Comparison of ENCODE assay signal across 9 cellular contexts in genomic region chr22:37079668-37080171, GRCh38. TPM values are rescaled to one million over a fixed set of nuclear protein-coding genes. Genes with fewer than 3 reads are reported as not detected.
DNase-seq lines count a peak whose midpoint lies in the region; ATAC-seq, FAIRE-seq and TF ChIP-seq lines count a peak whose summit lies in the region.
"Had no signal": no experiment of that assay in that cellular context is flagged by ENCODE, and none has a peak within 500 bp of the region (broad histone marks: within the 10 kb centered on the region; RNA-seq: fewer than 3 reads in every experiment).

No MANE protein-coding gene starts in this region.

- H3K4me3 Mint-ChIP-seq in activated CD4-positive, alpha-beta T cell treated with anti-CD3 and anti-CD28 coated beads, Interleukin-2, amount 10 ng/mL, durations not matched to agents 24 days and 14 days: peak overlapping the region; percentile 79

- DNase-seq in GM18507 (ENCODE audit: extremely low spot score, insufficient read length, low read depth) (no peak), dermis blood vessel endothelial cell (peak; percentile 81), DMS153 treated with DMSO at 0.1 percent for 48 hours (lab: John Stamatoyannopoulos, UW; ENCODE audit: unreplicated experiment) (no peak), midbrain (lab: John Stamatoyannopoulos, UW) (no peak), esophagus muscularis mucosa (ENCODE audit: extremely low spot score) (no peak)
- DNase-seq in activated CD4-positive, alpha-beta T cell treated with anti-CD3 and anti-CD28 coated beads, Interleukin-2, amount 10 ng/mL, durations not matched to agents 24 days and 14 days: peak; percentile 96
- peak; percentile 55 for DNase-seq in stimulated activated CD4-positive, alpha-beta T cell treated with anti-CD3 and anti-CD28 coated beads, Interleukin-4, amount 100 ng/mL, for 1 hour

- ATAC-seq in HG03039 (IDR thresholded peaks at IDR 0.05; ENCODE audit: unreplicated experiment): no peak

- peak; percentile 38 for FAIRE-seq in GM18507 (lab: Jason Lieb, UNC)
- FAIRE-seq: islet of Langerhans had no signal

- H3K36me3 Mint-ChIP-seq in activated CD4-positive, alpha-beta T cell treated with anti-CD3 and anti-CD28 coated beads, Interleukin-2, amount 10 ng/mL, durations not matched to agents 24 days and 14 days (ENCODE audit: low read depth): peaks cover 7% of the 10 kb centered on the region

- TF ChIP-seq CTCF in esophagus muscularis mucosa (IDR thresholded peaks at IDR 0.05): no peak

- H3K27ac Mint-ChIP-seq in activated CD4-positive, alpha-beta T cell treated with anti-CD3 and anti-CD28 coated beads, Interleukin-2, amount 10 ng/mL, durations not matched to agents 24 days and 14 days: peak overlapping the region; percentile 98

- intact Hi-C loops in activated CD4-positive, alpha-beta T cell treated with anti-CD3 and anti-CD28 coated beads, Interleukin-2, amount 10 ng/mL, durations not matched to agents 24 days and 14 days (cut with micrococcal nuclease): loop anchor here (1.0 to 2.0 kb wide), 5 partner anchors 15 to 151 kb away; partner anchors contain the start of gene IL2RB
- intact Hi-C loops in esophagus muscularis mucosa (cut with DNase I): loop anchor here (10.0 kb wide), 1 partner anchor 125 kb away; no protein-coding TSS in a partner anchor

- no peaks in the 10 kb centered on the region for H3K4me1 ChIP-seq in esophagus muscularis mucosa

- no peaks in the 10 kb centered on the region for H3K27me3 Mint-ChIP-seq in activated CD4-positive, alpha-beta T cell treated with anti-CD3 and anti-CD28 coated beads, Interleukin-2, amount 10 ng/mL, durations not matched to agents 24 days and 14 days

- peaks cover 0 to 57% (median 0%) of the 10 kb centered on the region in 4 donors for H3K27me3 ChIP-seq in esophagus muscularis mucosa

- peaks cover 72% of the 10 kb centered on the region for H3K4me1 Mint-ChIP-seq in activated CD4-positive, alpha-beta T cell treated with anti-CD3 and anti-CD28 coated beads, Interleukin-2, amount 10 ng/mL, durations not matched to agents 24 days and 14 days

- H3K27ac ChIP-seq in esophagus muscularis mucosa (replicated peaks in 1 of 4): no peak overlapping the region

- TF ChIP-seq EP300 in esophagus muscularis mucosa (IDR thresholded peaks at IDR 0.05): no peak

- H3K9me3 ChIP-seq in esophagus muscularis mucosa: no peaks in the 10 kb centered on the region

- no peak overlapping the region for H3K4me3 ChIP-seq in esophagus muscularis mucosa

- TF ChIP-seq POLR2A in esophagus muscularis mucosa (IDR thresholded peaks at IDR 0.05; ENCODE audit: low read depth): no peak

- 53% methylated on average over 6 of the region's 15 CpGs for WGBS in esophagus muscularis mucosa

- H3K36me3 ChIP-seq in esophagus muscularis mucosa: no peaks in the 10 kb centered on the region

- no peaks in the 10 kb centered on the region for H3K9me3 Mint-ChIP-seq in activated CD4-positive, alpha-beta T cell treated with anti-CD3 and anti-CD28 coated beads, Interleukin-2, amount 10 ng/mL, durations not matched to agents 24 days and 14 days

RNA-seq across cellular contexts. Expression of gene KCTD17, which starts 28.2 kb away (rescaled TPM):
- total RNA-seq in activated CD4-positive, alpha-beta T cell treated with anti-CD3 and anti-CD28 coated beads, Interleukin-2, amount 10 ng/mL, durations not matched to agents 24 days and 14 days: 63.2 and 66.5 TPM in 2 replicates
- 53.4 and 58.2 TPM in 2 replicates for total RNA-seq in dermis blood vessel endothelial cell
- 10 to 100 TPM; 17.9 to 35.8 (median 28.7) TPM for total RNA-seq in esophagus muscularis mucosa

RNA-seq across cellular contexts. Expression of gene TMPRSS6, which starts 29.8 kb away (rescaled TPM):
- total RNA-seq in activated CD4-positive, alpha-beta T cell treated with anti-CD3 and anti-CD28 coated beads, Interleukin-2, amount 10 ng/mL, durations not matched to agents 24 days and 14 days: 6.8 and 7.1 TPM in 2 replicates
- total RNA-seq in dermis blood vessel endothelial cell (not detected in 2 replicates), esophagus muscularis mucosa (not detected)

Comparison
In these comparisons a context has a peak if more than half of its experiments do, and no peak if none do; other contexts are left out.
1. DNase-seq: peak in activated CD4-positive, alpha-beta T cell treated with anti-CD3 and anti-CD28 coated beads, Interleukin-2, amount 10 ng/mL, durations not matched to agents 24 days and 14 days (single experiment), dermis blood vessel endothelial cell (single experiment) and stimulated activated CD4-positive, alpha-beta T cell treated with anti-CD3 and anti-CD28 coated beads, Interleukin-4, amount 100 ng/mL, for 1 hour (single experiment); none in GM18507 (single experiment), DMS153 treated with DMSO at 0.1 percent for 48 hours (single experiment), midbrain (single experiment) and esophagus muscularis mucosa (single experiment).